In the genomic region with DNA sequence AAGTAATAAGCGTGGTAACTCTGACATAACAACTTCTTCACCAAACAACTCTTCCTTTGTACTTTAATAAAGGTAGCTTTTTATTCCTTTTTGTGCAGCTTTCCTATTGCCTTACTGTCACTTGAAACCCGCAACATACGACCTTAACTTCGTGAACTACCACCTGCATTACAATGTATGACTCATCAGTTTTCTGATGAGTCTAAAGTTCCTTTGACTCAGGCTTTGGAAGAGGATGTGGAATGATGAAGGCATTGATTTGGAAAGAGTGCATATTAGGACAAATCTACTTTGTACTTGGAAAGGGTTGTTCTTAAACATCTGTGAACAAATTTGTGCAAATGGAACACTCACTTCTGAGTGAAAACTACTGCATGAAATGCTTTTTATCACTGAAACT, we compare ENCODE assay signal across 1 cellular context.
TF ChIP-seq lines count a peak whose summit lies in the region.

No MANE protein-coding gene starts in this region.

TF ChIP-seq in liver, 16 proteins besides CTCF, POLR2A, EP300 and RAD21 (continued from another document):
- TF ChIP-seq, protein P1, sequence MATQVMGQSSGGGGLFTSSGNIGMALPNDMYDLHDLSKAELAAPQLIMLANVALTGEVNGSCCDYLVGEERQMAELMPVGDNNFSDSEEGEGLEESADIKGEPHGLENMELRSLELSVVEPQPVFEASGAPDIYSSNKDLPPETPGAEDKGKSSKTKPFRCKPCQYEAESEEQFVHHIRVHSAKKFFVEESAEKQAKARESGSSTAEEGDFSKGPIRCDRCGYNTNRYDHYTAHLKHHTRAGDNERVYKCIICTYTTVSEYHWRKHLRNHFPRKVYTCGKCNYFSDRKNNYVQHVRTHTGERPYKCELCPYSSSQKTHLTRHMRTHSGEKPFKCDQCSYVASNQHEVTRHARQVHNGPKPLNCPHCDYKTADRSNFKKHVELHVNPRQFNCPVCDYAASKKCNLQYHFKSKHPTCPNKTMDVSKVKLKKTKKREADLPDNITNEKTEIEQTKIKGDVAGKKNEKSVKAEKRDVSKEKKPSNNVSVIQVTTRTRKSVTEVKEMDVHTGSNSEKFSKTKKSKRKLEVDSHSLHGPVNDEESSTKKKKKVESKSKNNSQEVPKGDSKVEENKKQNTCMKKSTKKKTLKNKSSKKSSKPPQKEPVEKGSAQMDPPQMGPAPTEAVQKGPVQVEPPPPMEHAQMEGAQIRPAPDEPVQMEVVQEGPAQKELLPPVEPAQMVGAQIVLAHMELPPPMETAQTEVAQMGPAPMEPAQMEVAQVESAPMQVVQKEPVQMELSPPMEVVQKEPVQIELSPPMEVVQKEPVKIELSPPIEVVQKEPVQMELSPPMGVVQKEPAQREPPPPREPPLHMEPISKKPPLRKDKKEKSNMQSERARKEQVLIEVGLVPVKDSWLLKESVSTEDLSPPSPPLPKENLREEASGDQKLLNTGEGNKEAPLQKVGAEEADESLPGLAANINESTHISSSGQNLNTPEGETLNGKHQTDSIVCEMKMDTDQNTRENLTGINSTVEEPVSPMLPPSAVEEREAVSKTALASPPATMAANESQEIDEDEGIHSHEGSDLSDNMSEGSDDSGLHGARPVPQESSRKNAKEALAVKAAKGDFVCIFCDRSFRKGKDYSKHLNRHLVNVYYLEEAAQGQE (IDR thresholded peaks at IDR 0.05) = peak; percentile 33
- TF ChIP-seq GABPA (IDR thresholded peaks at IDR 0.05 in 1 of 2, conservative IDR thresholded peaks at IDR 0.05 in 1 of 2) = peak in 1 of 2 donors; percentile 54
- peak; percentile 96 to 99 for TF ChIP-seq JUND (IDR thresholded peaks at IDR 0.05)
- TF ChIP-seq FOXA1 (IDR thresholded peaks at IDR 0.05) = peak; percentile 38
- TF ChIP-seq HNF4A (conservative IDR thresholded peaks at IDR 0.05) = peak; percentile 87 to 96
- TF ChIP-seq, protein P2, sequence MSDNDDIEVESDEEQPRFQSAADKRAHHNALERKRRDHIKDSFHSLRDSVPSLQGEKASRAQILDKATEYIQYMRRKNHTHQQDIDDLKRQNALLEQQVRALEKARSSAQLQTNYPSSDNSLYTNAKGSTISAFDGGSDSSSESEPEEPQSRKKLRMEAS (IDR thresholded peaks at IDR 0.05) = peak; percentile 47
- TF ChIP-seq, protein P3, sequence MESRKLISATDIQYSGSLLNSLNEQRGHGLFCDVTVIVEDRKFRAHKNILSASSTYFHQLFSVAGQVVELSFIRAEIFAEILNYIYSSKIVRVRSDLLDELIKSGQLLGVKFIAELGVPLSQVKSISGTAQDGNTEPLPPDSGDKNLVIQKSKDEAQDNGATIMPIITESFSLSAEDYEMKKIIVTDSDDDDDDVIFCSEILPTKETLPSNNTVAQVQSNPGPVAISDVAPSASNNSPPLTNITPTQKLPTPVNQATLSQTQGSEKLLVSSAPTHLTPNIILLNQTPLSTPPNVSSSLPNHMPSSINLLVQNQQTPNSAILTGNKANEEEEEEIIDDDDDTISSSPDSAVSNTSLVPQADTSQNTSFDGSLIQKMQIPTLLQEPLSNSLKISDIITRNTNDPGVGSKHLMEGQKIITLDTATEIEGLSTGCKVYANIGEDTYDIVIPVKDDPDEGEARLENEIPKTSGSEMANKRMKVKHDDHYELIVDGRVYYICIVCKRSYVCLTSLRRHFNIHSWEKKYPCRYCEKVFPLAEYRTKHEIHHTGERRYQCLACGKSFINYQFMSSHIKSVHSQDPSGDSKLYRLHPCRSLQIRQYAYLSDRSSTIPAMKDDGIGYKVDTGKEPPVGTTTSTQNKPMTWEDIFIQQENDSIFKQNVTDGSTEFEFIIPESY (IDR thresholded peaks at IDR 0.05) = peak; percentile 71
- no peak for TF ChIP-seq FOXA2 (IDR thresholded peaks at IDR 0.05)
- TF ChIP-seq HNF4G (IDR thresholded peaks at IDR 0.05) = peak; percentile 75
- TF ChIP-seq EGR1 (IDR thresholded peaks at IDR 0.05; ENCODE audit: low read depth in 2 of 2) = peak in 1 of 2 donors; percentile 49
- TF ChIP-seq SP1 (IDR thresholded peaks at IDR 0.05) = peak; percentile 89
- TF ChIP-seq TAF1 (conservative IDR thresholded peaks at IDR 0.05) = no peak
